15 cellular contexts compared by ENCODE assay signal in genomic region chr17:10196936-10197335, GRCh38. TPM values are rescaled to one million over a fixed set of nuclear protein-coding genes. Genes with fewer than 3 reads are reported as not detected.
DNase-seq lines count a peak whose midpoint lies in the region; ATAC-seq and TF ChIP-seq lines count a peak whose summit lies in the region.
"Had no signal": no experiment of that assay in that cellular context is flagged by ENCODE, and none has a peak within 500 bp of the region (broad histone marks: within the 10 kb centered on the region; RNA-seq: fewer than 3 reads in every experiment).

No MANE protein-coding gene starts in this region.

- H3K36me3 Mint-ChIP-seq in mesothelial cell of epicardium: peaks cover 20% of the 10 kb centered on the region
- H3K36me3 Mint-ChIP-seq in stimulated activated naive B cell treated with anti-CD40 and anti-IgM and Interleukin-4, amounts not matched to agents 10 μg/mL and 1 μg/mL and 100 μg/mL, for 72 hours: peaks cover 21 to 35% of the 10 kb centered on the region in 2 donors
- H3K36me3 Mint-ChIP-seq: CD4-positive, alpha-beta memory T cell had no signal

- TF ChIP-seq CTCF in brain microvascular endothelial cell (IDR thresholded peaks at IDR 0.05; ENCODE audit: low read depth, low read length, missing control alignments) (no peak), mesothelial cell of epicardium (IDR thresholded peaks at IDR 0.05; ENCODE audit: unreplicated experiment) (no peak)

- WGBS in GM23248 (ENCODE audit: low coverage in 1 of 2, low lambda C conversion rate in 2 of 2, missing lambda C conversion rate in 2 of 2), 2 experiments: 29 to 32% methylated on average over 4 of the region's 4 CpGs

- in situ Hi-C loops in GM23248 (cut with MboI) (no loop called here), brain microvascular endothelial cell (cut with HindIII; ENCODE audit: low pct_ligation_motif_present, low sequenced_read_pairs) (no loop called here)

- H3K27me3 ChIP-seq in GM23248 (replicated peaks; ENCODE audit: insufficient read depth) (no peaks in the 10 kb centered on the region; the same call in 1 of the 2 replicates), brain microvascular endothelial cell (replicated peaks) (peaks cover 11% of the 10 kb centered on the region)

- H3K36me3 ChIP-seq in GM23248 (ENCODE audit: low read depth) (no peaks in the 10 kb centered on the region), brain microvascular endothelial cell (replicated peaks) (no peaks in the 10 kb centered on the region)

- H3K4me1 Mint-ChIP-seq in mesothelial cell of epicardium: peaks cover 14% of the 10 kb centered on the region
- H3K4me1 Mint-ChIP-seq in stimulated activated naive B cell treated with anti-CD40 and anti-IgM and Interleukin-4, amounts not matched to agents 10 μg/mL and 1 μg/mL and 100 μg/mL, for 72 hours: peaks cover 7 to 23% of the 10 kb centered on the region in 2 donors

- H3K4me3 ChIP-seq in GM23248 (peak overlapping the region; percentile 79), brain microvascular endothelial cell (ENCODE audit: low read depth, low read length) (peak overlapping the region; percentile 50)
- H3K4me3 ChIP-seq: PC-9 had no signal

- H3K9me2 ChIP-seq in GM23248 (ENCODE audit: insufficient read depth): no peaks in the 10 kb centered on the region

- peaks cover 16% of the 10 kb centered on the region for H3K9me3 Mint-ChIP-seq in mesothelial cell of epicardium
- H3K9me3 Mint-ChIP-seq in stimulated activated naive B cell treated with anti-CD40 and anti-IgM and Interleukin-4, amounts not matched to agents 10 μg/mL and 1 μg/mL and 100 μg/mL, for 72 hours: peaks cover 15 to 20% of the 10 kb centered on the region in 2 donors

- no peak overlapping the region for H3K27ac Mint-ChIP-seq in mesothelial cell of epicardium
- no peak overlapping the region for H3K27ac Mint-ChIP-seq in stimulated activated naive B cell treated with anti-CD40 and anti-IgM and Interleukin-4, amounts not matched to agents 10 μg/mL and 1 μg/mL and 100 μg/mL, for 72 hours
- H3K27ac Mint-ChIP-seq: activated naive CD8-positive, alpha-beta T cell treated with anti-CD3 and anti-CD28 coated beads, Interleukin-2, amount 50 U/mL, for 24 hours; CD4-positive, alpha-beta memory T cell had no signal

- H3K4me3 Mint-ChIP-seq in mesothelial cell of epicardium: peak overlapping the region; percentile 70
- peak overlapping the region; percentile 2 to 88 for H3K4me3 Mint-ChIP-seq in stimulated activated naive B cell treated with anti-CD40 and anti-IgM and Interleukin-4, amounts not matched to agents 10 μg/mL and 1 μg/mL and 100 μg/mL, for 72 hours
- H3K4me3 Mint-ChIP-seq: activated naive CD8-positive, alpha-beta T cell treated with anti-CD3 and anti-CD28 coated beads, Interleukin-2, amount 50 U/mL, for 24 hours had no signal

- H3K4me1 ChIP-seq in GM23248 (ENCODE audit: insufficient read depth): peaks cover 8% of the 10 kb centered on the region

- peaks cover 16% of the 10 kb centered on the region for H3F3A ChIP-seq in GM23248 (ENCODE audit: insufficient read depth)

- no peaks in the 10 kb centered on the region for H4K20me1 ChIP-seq in GM23248 (ENCODE audit: insufficient read depth)

- DNase-seq in GM23248 (peak; percentile 55), brain microvascular endothelial cell (no peak), mesothelial cell of epicardium (ENCODE audit: low spot score in 2 of 2, unreplicated experiment in 2 of 2) (no peak), NCI-H69 (lab: John Stamatoyannopoulos, UW) (no peak), DMS153 (lab: John Stamatoyannopoulos, UW) (no peak)
- DNase-seq in stimulated activated naive B cell treated with anti-CD40 and anti-IgM and Interleukin-4, amounts not matched to agents 10 μg/mL and 1 μg/mL and 100 μg/mL, for 72 hours: no peak
- DNase-seq in activated CD4-positive, alpha-beta T cell treated with anti-CD3 and anti-CD28 coated beads for 1 hour: no peak
- DNase-seq: activated CD8-positive, alpha-beta memory T cell treated with anti-CD3 and anti-CD28 coated beads, Interleukin-2, amount 50 U/mL, for 4 hours; activated naive CD8-positive, alpha-beta T cell treated with anti-CD3 and anti-CD28 coated beads, Interleukin-2, amount 50 U/mL, for 24 hours; CD4-positive, alpha-beta memory T cell; effector memory CD4-positive, alpha-beta T cell; mesendoderm; PC-9; stimulated activated CD4-positive, alpha-beta T cell treated with anti-CD3 and anti-CD28 coated beads, Interleukin-12 subunit alpha, Interleukin-12 subunit beta, amount 100 ng/mL, for 4 hours had no signal

- no peak for ATAC-seq in stimulated activated naive B cell treated with anti-CD40 and anti-IgM and Interleukin-4, amounts not matched to agents 10 μg/mL and 1 μg/mL and 100 μg/mL, for 72 hours (replicated peaks)
- ATAC-seq in GM21576 (IDR thresholded peaks at IDR 0.05; ENCODE audit: unreplicated experiment): no peak
- ATAC-seq: activated naive CD8-positive, alpha-beta T cell treated with anti-CD3 and anti-CD28 coated beads, Interleukin-2, amount 50 U/mL, for 24 hours had no signal

- H3K9me3 ChIP-seq in GM23248 (ENCODE audit: low read depth): no peaks in the 10 kb centered on the region

- peak overlapping the region; percentile 88 for H2AFZ ChIP-seq in GM23248
- H2AFZ ChIP-seq: PC-9 had no signal

- peaks cover 30% of the 10 kb centered on the region for H3K79me2 ChIP-seq in GM23248 (ENCODE audit: insufficient read depth)

- peak overlapping the region; percentile 66 for H3K4me2 ChIP-seq in GM23248 (ENCODE audit: unreplicated experiment)
- H3K4me2 ChIP-seq: PC-9 had no signal

- H3K9ac ChIP-seq in GM23248: peak overlapping the region; percentile 70

- H3K27ac ChIP-seq in GM23248 (no peak overlapping the region), brain microvascular endothelial cell (no peak overlapping the region)
- H3K27ac ChIP-seq: PC-9 had no signal

- peaks cover 12% of the 10 kb centered on the region for H3K27me3 Mint-ChIP-seq in mesothelial cell of epicardium (ENCODE audit: low read depth)
- H3K27me3 Mint-ChIP-seq in stimulated activated naive B cell treated with anti-CD40 and anti-IgM and Interleukin-4, amounts not matched to agents 10 μg/mL and 1 μg/mL and 100 μg/mL, for 72 hours: peaks cover 9 to 23% of the 10 kb centered on the region in 2 donors

RNA-seq across cellular contexts. Expression of gene GAS7, which starts 1.5 kb away (rescaled TPM):
- 13.4 and 15.0 TPM in 2 replicates for total RNA-seq in GM23248 (2014; rRNA removed; shearing (Covaris generic))
- 6.7 TPM in 2 replicates for polyA plus RNA-seq in GM23248 (2016; fragmentation: Nextera tagmentation; extraction: Ambion mirVana)
- total RNA-seq in mesothelial cell of epicardium: 41.0 to 47.7 TPM (median 44.0 TPM) in 3 replicates
- total RNA-seq: PC-9 had no signal
